In the genomic region with DNA sequence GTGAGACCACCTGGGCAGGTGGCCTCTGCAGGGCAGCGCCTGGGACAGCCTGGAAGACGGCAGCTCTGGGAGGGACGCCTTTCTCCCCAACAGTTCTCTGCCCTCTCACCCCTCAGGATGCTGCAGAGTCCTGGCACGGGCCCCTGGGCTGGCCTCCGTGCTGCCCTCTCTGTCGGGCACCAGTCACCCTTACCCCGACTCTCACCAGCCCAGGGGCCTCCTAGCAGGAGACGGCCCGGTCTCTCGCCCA, we compare ENCODE assay signal across 12 cellular contexts. TPM values are rescaled to one million over a fixed set of nuclear protein-coding genes. Genes with fewer than 3 reads are reported as not detected.
DNase-seq lines count a peak whose midpoint lies in the region; ATAC-seq and TF ChIP-seq lines count a peak whose summit lies in the region.
"Had no signal": no experiment of that assay in that cellular context is flagged by ENCODE, and none has a peak within 500 bp of the region (broad histone marks: within the 10 kb centered on the region; RNA-seq: fewer than 3 reads in every experiment).

No MANE protein-coding gene starts in this region.

- H3K9me3 ChIP-seq in colonic mucosa (no peaks in the 10 kb centered on the region), mucosa of descending colon (no peaks in the 10 kb centered on the region), upper lobe of right lung (no peaks in the 10 kb centered on the region)

- DNase-seq in LNCaP clone FGC (ENCODE audit: low read depth): no peak
- no peak for DNase-seq in colonic mucosa
- DNase-seq in mucosa of descending colon: no peak
- no peak for DNase-seq in upper lobe of right lung
- no peak for DNase-seq in HCEC 1CT
- no peak for DNase-seq in GF-D8 (lab: John Stamatoyannopoulos, UW)
- DNase-seq in DMS153 (lab: John Stamatoyannopoulos, UW): no peak
- DNase-seq: activated CD4-positive, alpha-beta memory T cell treated with anti-CD3 and anti-CD28 coated beads, Interleukin-2, amount 10 ng/mL, durations not matched to agents 7 days and 5 days; activated naive CD8-positive, alpha-beta T cell treated with anti-CD3 and anti-CD28 coated beads, Interleukin-2, amount 50 U/mL, for 24 hours; stimulated activated CD4-positive, alpha-beta T cell treated with anti-CD3 and anti-CD28 coated beads, Interleukin-4, amount 100 ng/mL, for 4 hours had no signal

- H3K27ac ChIP-seq in colonic mucosa (peak overlapping the region; percentile 93), upper lobe of right lung (peak overlapping the region; percentile 70)

- intact Hi-C loops in colonic mucosa (cut with DNase I) (loop anchor here (2.0 kb wide), 1 partner anchor 69 kb away; no protein-coding TSS in a partner anchor), mucosa of descending colon (cut with DNase I, micrococcal nuclease) (no loop called here), upper lobe of right lung (cut with DNase I) (no loop called here)

- no peaks in the 10 kb centered on the region for H3K27me3 ChIP-seq in colonic mucosa
- no peaks in the 10 kb centered on the region for H3K27me3 ChIP-seq in upper lobe of right lung

- TF ChIP-seq CTCF in LNCaP clone FGC (IDR thresholded peaks at IDR 0.05; ENCODE audit: control insufficient read depth, extremely low read depth, insufficient read depth) (no peak), colonic mucosa (IDR thresholded peaks at IDR 0.05) (no peak), mucosa of descending colon (IDR thresholded peaks at IDR 0.05) (no peak), upper lobe of right lung (IDR thresholded peaks at IDR 0.05) (no peak)

- ATAC-seq in mucosa of descending colon (peak; percentile 30), upper lobe of right lung (no peak)
- ATAC-seq: activated naive CD8-positive, alpha-beta T cell treated with anti-CD3 and anti-CD28 coated beads, Interleukin-2, amount 50 U/mL, for 24 hours; SK-N-SH treated with all-trans-retinoic acid at 6 μM for 48 hours had no signal

- H3K9ac ChIP-seq in colonic mucosa (ENCODE audit: low read depth in 2 of 2, low read length in 2 of 2): peak overlapping the region; percentile 28 to 98

- H3K4me3 ChIP-seq in LNCaP clone FGC (ENCODE audit: low read depth, low read length) (peak overlapping the region; percentile 40), colonic mucosa (peak overlapping the region; percentile 2), mucosa of descending colon (no peak overlapping the region), upper lobe of right lung (no peak overlapping the region)

- no peaks in the 10 kb centered on the region for H3K36me3 ChIP-seq in colonic mucosa
- H3K36me3 ChIP-seq in mucosa of descending colon (ENCODE audit: low read depth): no peaks in the 10 kb centered on the region
- peaks cover 19% of the 10 kb centered on the region for H3K36me3 ChIP-seq in upper lobe of right lung

- H3K4me1 ChIP-seq in colonic mucosa (no peaks in the 10 kb centered on the region), mucosa of descending colon (ENCODE audit: low read depth) (peaks cover 23% of the 10 kb centered on the region), upper lobe of right lung (no peaks in the 10 kb centered on the region)

RNA-seq across cellular contexts. Expression of a gene that starts 7.8 kb away (rescaled TPM):
- total RNA-seq in colonic mucosa (1,000 to 10,000 TPM in 1 of 2 donors, 100 to 1,000 TPM in 1; 749 to 1,162 TPM), mucosa of descending colon (1,000 to 10,000 TPM in 2 of 3 donors, 100 to 1,000 TPM in 1; 623 to 1,741 (median 1,105) TPM), upper lobe of right lung (62.9 TPM)
- total RNA-seq: HT1080 had no signal

RNA-seq across cellular contexts. Expression of a gene that starts 35.7 kb away (rescaled TPM):
- total RNA-seq in colonic mucosa: 100 to 1,000 TPM; 142 to 147 TPM
- 100 to 1,000 TPM in 2 of 3 donors, 10 to 100 TPM in 1; 71.5 to 151 (median 132) TPM for total RNA-seq in mucosa of descending colon
- 61.7 TPM for total RNA-seq in upper lobe of right lung

Comparison
In these comparisons a context has a peak if more than half of its experiments do, and no peak if none do; other contexts are left out.
1. H3K4me3 ChIP-seq: peak in LNCaP clone FGC (single experiment) and colonic mucosa (single experiment); none in mucosa of descending colon (single experiment) and upper lobe of right lung (single experiment).